ENCODE assay signal across 8 cellular contexts in genomic region chrX:120468825-120469525, GRCh38. TPM values are rescaled to one million over a fixed set of nuclear protein-coding genes. Genes with fewer than 3 reads are reported as not detected.
A peak's percentile ranks its signal among the peaks of the same experiment; 100 is the strongest.
DNase-seq lines count a peak whose midpoint lies in the region; ATAC-seq and TF ChIP-seq lines count a peak whose summit lies in the region.

TSS of gene LAMP2 (minus strand) at chrX:120469296. CDS start at chrX:120469169, 127 bp downstream.

- H3K27ac Mint-ChIP-seq in type B pancreatic cell, result peak within 1 kb of the TSS; percentile 96

- H3K4me3 ChIP-seq in adrenal gland (peak within 1 kb of the TSS; percentile 51 to 80 (median 60)), heart left ventricle (peak within 1 kb of the TSS; percentile 4 to 96 (median 70))

- peaks cover 5% of the 10 kb centered on the region for H3K36me3 Mint-ChIP-seq in type B pancreatic cell

- H3K27me3 ChIP-seq in adrenal gland, result no peaks in the 10 kb centered on the region
- H3K27me3 ChIP-seq in heart left ventricle, result no peaks in the 10 kb centered on the region

- no peak for TF ChIP-seq CTCF in adrenal gland (IDR thresholded peaks at IDR 0.05)
- no peak for TF ChIP-seq CTCF in heart left ventricle (IDR thresholded peaks at IDR 0.05)
- no peak for TF ChIP-seq CTCF in type B pancreatic cell (conservative IDR thresholded peaks at IDR 0.05)

- peak within 1 kb of the TSS; percentile 90 to 95 (median 92) for H3K27ac ChIP-seq in adrenal gland
- peak within 1 kb of the TSS; percentile 68 to 92 (median 88) for H3K27ac ChIP-seq in heart left ventricle

- H3K36me3 ChIP-seq in adrenal gland (replicated peaks in 1 of 2) (no peaks in the 10 kb centered on the region), heart left ventricle (no peaks in the 10 kb centered on the region)

- H3K9me3 ChIP-seq in adrenal gland (replicated peaks in 1 of 3) (no peaks in the 10 kb centered on the region), heart left ventricle (no peaks in the 10 kb centered on the region)

- H3K9me3 Mint-ChIP-seq in type B pancreatic cell, result no peaks in the 10 kb centered on the region

- H3K4me1 ChIP-seq in adrenal gland (replicated peaks in 1 of 2), result peaks cover 12 to 19% of the 10 kb centered on the region in 2 donors
- peaks cover 0 to 35% (median 8%) of the 10 kb centered on the region in 12 donors for H3K4me1 ChIP-seq in heart left ventricle

- peak; percentile 99 for ATAC-seq in HG02884 (IDR thresholded peaks at IDR 0.05; ENCODE audit: unreplicated experiment)
- ATAC-seq in heart left ventricle, result peak; percentile 97 to 98 (median 98)

- WGBS in adrenal gland, 4 donors, result 0 to 38% (median 16%) methylated on average over 22 to 50 of the region's 50 CpGs
- 0 to 34% (median 14%) methylated on average over 39 to 50 of the region's 50 CpGs for WGBS in heart left ventricle, 4 donors

- intact Hi-C loops in adrenal gland (cut with DNase I) (no loop called here), heart left ventricle (cut with DNase I) (loop anchor here in 1 of 10 donors (10.0 kb wide), 1 partner anchor 214 kb away; the partner anchor contains the start of gene ZBTB33), posterior cingulate gyrus (cut with DNase I) (no loop called here)

- H3K4me3 Mint-ChIP-seq in type B pancreatic cell, result peak within 1 kb of the TSS; percentile 94

- H3K27me3 Mint-ChIP-seq in type B pancreatic cell, result no peaks in the 10 kb centered on the region

- DNase-seq in NCI-H146 treated with DMSO at 0.1 percent for 48 hours (lab: John Stamatoyannopoulos, UW; ENCODE audit: unreplicated experiment), result peak; percentile 84
- peak; percentile 64 to 85 (median 72) for DNase-seq in T-helper 1 cell
- peak; percentile 88 to 96 (median 92) for DNase-seq in adrenal gland
- DNase-seq in heart left ventricle, result peak; percentile 87 to 92 (median 88)
- DNase-seq in posterior cingulate gyrus, result peak; percentile 81 to 98 (median 87)
- peak; percentile 81 for DNase-seq in type B pancreatic cell (ENCODE audit: extremely low spot score, unreplicated experiment)

- peaks cover 5% of the 10 kb centered on the region for H3K4me1 Mint-ChIP-seq in type B pancreatic cell (ENCODE audit: unreplicated experiment)

- TF ChIP-seq POLR2A in GM15510 (IDR thresholded peaks at IDR 0.05; ENCODE audit: borderline replicate concordance, extremely low read depth, insufficient read length) (peak; percentile 60), adrenal gland (IDR thresholded peaks at IDR 0.05) (peak; percentile 69 to 91), heart left ventricle (IDR thresholded peaks at IDR 0.05) (peak in 1 of 2 donors; percentile 73)

RNA-seq across cellular contexts. Expression of gene LAMP2, which starts in this region (rescaled TPM):
- total RNA-seq in adrenal gland (100 to 1,000 TPM; 127 to 206 (median 175) TPM), heart left ventricle (100 to 1,000 TPM in 1 of 9 donors, 10 to 100 TPM in 8; 58.7 to 111 (median 68.2) TPM), type B pancreatic cell (ENCODE audit: low replicate concordance) (82.9 and 120 TPM in 2 replicates)
- polyA plus RNA-seq in adrenal gland (100 to 1,000 TPM in 1 of 3 donors, 10 to 100 TPM in 2; 15.8 to 192 (median 20.7) TPM), heart left ventricle (10 to 100 TPM; 15.5 to 54.8 TPM)

Comparison
In these comparisons a context has a peak if more than half of its experiments do, and no peak if none do; other contexts are left out.
1. Peak in every context shown above with its lines: DNase-seq, ATAC-seq, H3K4me3 ChIP-seq and H3K27ac ChIP-seq.